In genomic region chr21:18451679-18452078, GRCh38 we compare ENCODE assay signal across 32 cellular contexts. TPM values are rescaled to one million over a fixed set of nuclear protein-coding genes. Genes with fewer than 3 reads are reported as not detected.
"Had no signal": no experiment of that assay in that cellular context is flagged by ENCODE, and none has a peak within 500 bp of the region (broad histone marks: within the 10 kb centered on the region; RNA-seq: fewer than 3 reads in every experiment).

No MANE protein-coding gene starts in this region.

- H3K27me3 ChIP-seq: colonic mucosa, esophagus squamous epithelium, gastrocnemius medialis, heart right ventricle, left lung had no signal

- H3K4me3 ChIP-seq: colonic mucosa, esophagus squamous epithelium, gastrocnemius medialis, heart right ventricle, left lung, lower lobe of right lung had no signal

- FAIRE-seq: endometrium had no signal

- H3K36me3 ChIP-seq: colonic mucosa, esophagus squamous epithelium, gastrocnemius medialis, heart right ventricle, left lung, lower lobe of right lung had no signal

- H3K9me3 ChIP-seq: colonic mucosa, esophagus squamous epithelium, gastrocnemius medialis, lower lobe of right lung had no signal

- H3K4me1 ChIP-seq: colonic mucosa, esophagus squamous epithelium, gastrocnemius medialis, heart right ventricle, left lung, lower lobe of right lung had no signal

- H3K27ac ChIP-seq: colonic mucosa, epithelial cell of prostate, esophagus squamous epithelium, gastrocnemius medialis, heart right ventricle, left lung, lower lobe of right lung had no signal

- DNase-seq: colonic mucosa; cortex of kidney; effector CD8-positive, alpha-beta T cell; effector memory CD8-positive, alpha-beta T cell; endodermal cell; erythroblast; esophagus squamous epithelium; foreskin fibroblast; foreskin melanocyte; gastrocnemius medialis; glutamatergic neuron; head of caudate nucleus; heart right ventricle; hypothalamus; immature natural killer cell; islet precursor cell; left cardiac atrium; left lung; left ventricle myocardium superior; lower lobe of right lung; mesendoderm; midbrain; naive thymus-derived CD4-positive, alpha-beta T cell had no signal

RNA-seq across cellular contexts. Expression of gene TMPRSS15, which starts 48.1 kb away (rescaled TPM):
- total RNA-seq: colonic mucosa; dermis microvascular lymphatic vessel endothelial cell; esophagus mucosa; esophagus squamous epithelium; gastrocnemius medialis; glomerular endothelial cell; kidney epithelial cell; left cardiac atrium; left lung; left ventricle myocardium superior; lower leg skin; lower lobe of right lung; lung microvascular endothelial cell; mucosa of gallbladder; naive thymus-derived CD4-positive, alpha-beta T cell had no signal
- polyA plus RNA-seq: heart right ventricle; immature natural killer cell; naive thymus-derived CD4-positive, alpha-beta T cell had no signal
